10 cellular contexts compared by ENCODE assay signal in the genomic region with DNA sequence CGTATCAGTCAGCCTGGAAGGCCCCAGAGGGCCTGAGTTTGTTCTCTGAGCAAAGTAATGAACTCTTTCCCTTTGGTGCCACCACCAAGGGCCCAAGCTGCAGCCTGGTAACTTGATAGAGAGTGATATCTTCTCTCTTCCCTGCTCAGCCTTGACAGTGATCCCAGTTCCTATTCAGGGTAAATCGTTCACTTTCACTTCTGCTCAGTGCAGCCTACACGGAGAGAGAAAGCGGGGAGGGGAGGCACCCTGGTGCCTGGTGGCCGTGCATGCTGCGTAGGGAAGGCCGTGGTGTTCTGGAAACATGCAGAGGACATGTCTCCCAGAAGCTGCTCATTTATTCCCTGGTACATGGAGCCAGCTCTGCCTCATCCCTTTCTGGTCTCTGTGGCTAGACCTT. TPM values are rescaled to one million over a fixed set of nuclear protein-coding genes. Genes with fewer than 3 reads are reported as not detected.
A peak's percentile ranks its signal among the peaks of the same experiment; 100 is the strongest.
DNase-seq lines count a peak whose midpoint lies in the region; ATAC-seq, FAIRE-seq and TF ChIP-seq lines count a peak whose summit lies in the region.
"Had no signal": no experiment of that assay in that cellular context is flagged by ENCODE, and none has a peak within 500 bp of the region (broad histone marks: within the 10 kb centered on the region; RNA-seq: fewer than 3 reads in every experiment).

No MANE protein-coding gene starts in this region.

- H3K27me3 ChIP-seq in gastrocnemius medialis = no peaks in the 10 kb centered on the region

- DNase-seq in GM18507 (ENCODE audit: extremely low spot score, insufficient read length, low read depth) = peak; percentile 29
- peak; percentile 70 for DNase-seq in OCI-M1 (lab: John Stamatoyannopoulos, UW)
- peak in 1 of 3 donors; percentile 16 for DNase-seq in mucosa of descending colon
- no peak for DNase-seq in T1000 (lab: John Stamatoyannopoulos, UW)
- DNase-seq in NK-92 treated with Interleukin-12 subunit alpha and Interleukin-12 subunit beta, amount 100 ng/mL, for 24 hours (lab: John Stamatoyannopoulos, UW) = no peak
- DNase-seq in UCSD-AML1 (lab: John Stamatoyannopoulos, UW; ENCODE audit: unreplicated experiment) = no peak
- DNase-seq in gastrocnemius medialis = no peak

- TF ChIP-seq POLR2A in gastrocnemius medialis (IDR thresholded peaks at IDR 0.05) = no peak

- TF ChIP-seq CTCF in mucosa of descending colon (IDR thresholded peaks at IDR 0.05) (no peak), gastrocnemius medialis (IDR thresholded peaks at IDR 0.05 in 4 of 5, conservative IDR thresholded peaks at IDR 0.05 in 1 of 5) (no peak)

- H3K9me3 ChIP-seq in mucosa of descending colon (no peaks in the 10 kb centered on the region), gastrocnemius medialis (no peaks in the 10 kb centered on the region)

- no peak overlapping the region for H3K4me3 ChIP-seq in mucosa of descending colon
- H3K4me3 ChIP-seq in gastrocnemius medialis = no peak overlapping the region

- intact Hi-C loops in mucosa of descending colon (cut with DNase I, micrococcal nuclease) = no loop called here
- intact Hi-C loops in gastrocnemius medialis (cut with DNase I; ENCODE audit: low total_unique reads) = no loop called here

- no peaks in the 10 kb centered on the region for H3K36me3 ChIP-seq in mucosa of descending colon (ENCODE audit: low read depth)
- H3K36me3 ChIP-seq in gastrocnemius medialis = no peaks in the 10 kb centered on the region

- peak; percentile 68 for ATAC-seq in HG02642 (IDR thresholded peaks at IDR 0.05; ENCODE audit: poor library complexity, unreplicated experiment)
- ATAC-seq in mucosa of descending colon = peak; percentile 56
- ATAC-seq in gastrocnemius medialis = no peak

- H3K27ac ChIP-seq in gastrocnemius medialis = no peak overlapping the region
- H3K27ac ChIP-seq: RWPE1 had no signal

- H3K4me1 ChIP-seq in mucosa of descending colon (ENCODE audit: low read depth) = no peaks in the 10 kb centered on the region
- H3K4me1 ChIP-seq in gastrocnemius medialis = peaks cover 0 to 4% of the 10 kb centered on the region in 2 donors

- in situ Hi-C loops in gastrocnemius medialis (cut with MboI; ENCODE audit: low sequenced_read_pairs in 4 of 4) = no loop called here

- peak; percentile 86 for FAIRE-seq in GM18507 (lab: Jason Lieb, UNC)
- FAIRE-seq: endothelial cell of umbilical vein had no signal

RNA-seq across cellular contexts. Expression of a gene that starts 54.9 kb away (rescaled TPM):
- 1 to 10 TPM; 5.8 to 9.5 (median 6.1) TPM for total RNA-seq in mucosa of descending colon
- 10 to 100 TPM in 1 of 4 donors, 1 to 10 TPM in 3; 2.9 to 10.8 (median 8.0) TPM for total RNA-seq in gastrocnemius medialis

RNA-seq across cellular contexts. Expression of a gene that starts 55.1 kb away (rescaled TPM):
- total RNA-seq in mucosa of descending colon = 10 to 100 TPM; 17.0 to 28.7 (median 21.5) TPM
- total RNA-seq in gastrocnemius medialis = 10 to 100 TPM; 19.0 to 26.3 (median 22.4) TPM

Comparison
In these comparisons a context has a peak if more than half of its experiments do, and no peak if none do; other contexts are left out.
1. DNase-seq: peak in GM18507 (single experiment) and OCI-M1 (single experiment); none in T1000 (single experiment), NK-92 treated with Interleukin-12 subunit alpha and Interleukin-12 subunit beta, amount 100 ng/mL, for 24 hours (single experiment), UCSD-AML1 (single experiment) and gastrocnemius medialis (0 of 2).
2. ATAC-seq: peak in HG02642 (single experiment) and mucosa of descending colon (single experiment); none in gastrocnemius medialis (0 of 2).